ENCODE assay signal across 15 cellular contexts in genomic region chr10:24239289-24239688, GRCh38. TPM values are rescaled to one million over a fixed set of nuclear protein-coding genes. Genes with fewer than 3 reads are reported as not detected.
A peak's percentile ranks its signal among the peaks of the same experiment; 100 is the strongest.
DNase-seq lines count a peak whose midpoint lies in the region; ATAC-seq and TF ChIP-seq lines count a peak whose summit lies in the region.
"Had no signal": no experiment of that assay in that cellular context is flagged by ENCODE, and none has a peak within 500 bp of the region (broad histone marks: within the 10 kb centered on the region; RNA-seq: fewer than 3 reads in every experiment).

No MANE protein-coding gene starts in this region.

- H3K36me3 ChIP-seq in hepatocyte (replicated peaks; ENCODE audit: insufficient read depth, low read depth) (no peaks in the 10 kb centered on the region), prostate gland (no peaks in the 10 kb centered on the region)
- H3K36me3 ChIP-seq: gastroesophageal sphincter had no signal

- peaks cover 43% of the 10 kb centered on the region for H3K4me1 ChIP-seq in hepatocyte (ENCODE audit: insufficient read depth)
- peaks cover 8% of the 10 kb centered on the region for H3K4me1 ChIP-seq in prostate gland (replicated peaks)

- peak overlapping the region; percentile 73 for H3K4me2 ChIP-seq in hepatocyte

- H3K27ac ChIP-seq in hepatocyte = peak overlapping the region; percentile 87
- H3K27ac ChIP-seq in prostate gland = peak overlapping the region; percentile 66 to 76
- H3K27ac ChIP-seq: dorsolateral prefrontal cortex had no signal

- peak overlapping the region; percentile 50; the same call in 1 of the 2 replicates for H3K27ac Mint-ChIP-seq in WTC11

- ATAC-seq in WTC11 (no peak), HG02642 (IDR thresholded peaks at IDR 0.05; ENCODE audit: poor library complexity, unreplicated experiment) (no peak)
- ATAC-seq: gastroesophageal sphincter had no signal

- H3K4me1 Mint-ChIP-seq in WTC11 = peaks cover 57% of the 10 kb centered on the region

- H2AFZ ChIP-seq in hepatocyte = no peak overlapping the region

- H3K9me2 ChIP-seq in hepatocyte (replicated peaks; ENCODE audit: insufficient read depth) = no peaks in the 10 kb centered on the region

- no peaks in the 10 kb centered on the region for H4K20me1 ChIP-seq in hepatocyte (ENCODE audit: insufficient read depth, poor library complexity, severe bottlenecking)

- CTCF ChIA-PET in WTC11 (lab: Charles Lee) = interaction anchor here (0.6 to 1.4 kb wide), 3 partner anchors 9 to 165 kb away, joined by 3 to 5 read pairs (median 4); no protein-coding TSS in a partner anchor

- DNase-seq in COLO829 (ENCODE audit: low spot score) (peak; percentile 77), WTC11 (ENCODE audit: low spot score) (no peak), hepatocyte (ENCODE audit: low spot score) (no peak), prostate gland (ENCODE audit: low spot score) (no peak), COR-L47 (lab: John Stamatoyannopoulos, UW) (no peak), T-helper 2 cell (no peak), NK-92 (lab: John Stamatoyannopoulos, UW; ENCODE audit: unreplicated experiment) (no peak)
- DNase-seq: activated CD4-positive, alpha-beta T cell treated with anti-CD3 and anti-CD28 coated beads, Interleukin-2, amount 50 U/mL, for 4 hours; dorsolateral prefrontal cortex; GOT3; NCI-H1930; NCI-H82; stimulated activated naive CD4-positive, alpha-beta T cell treated with Interleukin-2 at 50 U/mL for 16 hours had no signal

- POLR2A ChIA-PET in WTC11 (lab: Charles Lee) = interaction anchor here (0.6 to 0.7 kb wide), 2 partner anchors 30 to 129 kb away, joined by 3 read pairs; partner anchors contain the start of gene KIAA1217

- no peak for TF ChIP-seq POLR2A in prostate gland (IDR thresholded peaks at IDR 0.05)

- H3K4me3 ChIP-seq in hepatocyte (peak overlapping the region; percentile 22), prostate gland (peak overlapping the region; percentile 16 to 34)

- TF ChIP-seq CTCF in WTC11 (IDR thresholded peaks at IDR 0.05) (no peak), hepatocyte (IDR thresholded peaks at IDR 0.05; ENCODE audit: poor library complexity) (no peak), prostate gland (IDR thresholded peaks at IDR 0.05) (no peak)

- peak overlapping the region; percentile 52 for H3K4me3 Mint-ChIP-seq in WTC11

- 31% methylated on average over 8 of the region's 8 CpGs for WGBS in hepatocyte (ENCODE audit: low lambda C conversion rate, missing lambda C conversion rate)
- 33% methylated on average over 8 of the region's 8 CpGs for WGBS in prostate gland

- intact Hi-C loops in prostate gland (cut with DNase I) = no loop called here

- no peaks in the 10 kb centered on the region for H3K36me3 Mint-ChIP-seq in WTC11

- H3K27me3 Mint-ChIP-seq in WTC11 (ENCODE audit: low read depth) = no peaks in the 10 kb centered on the region

- H3K9me3 ChIP-seq in hepatocyte (ENCODE audit: low read depth) (no peaks in the 10 kb centered on the region), prostate gland (no peaks in the 10 kb centered on the region)
- H3K9me3 ChIP-seq: gastroesophageal sphincter had no signal

- no peaks in the 10 kb centered on the region for H3K9me3 Mint-ChIP-seq in WTC11

- H3K79me2 ChIP-seq in hepatocyte = peaks cover 60% of the 10 kb centered on the region

- H3K27me3 ChIP-seq in hepatocyte = no peaks in the 10 kb centered on the region
- H3K27me3 ChIP-seq in prostate gland (replicated peaks; ENCODE audit: insufficient read depth) = no peaks in the 10 kb centered on the region
- H3K27me3 ChIP-seq: gastroesophageal sphincter had no signal

TF ChIP-seq in WTC11, 78 proteins besides CTCF, POLR2A, EP300 and RAD21 (continues in another document):
- TF ChIP-seq NR3C1 (CRISPR knock-in tag; conservative IDR thresholded peaks at IDR 0.05; ENCODE audit: low read depth) (no peak), NFATC4 (CRISPR knock-in tag; IDR thresholded peaks at IDR 0.05) (no peak), ZNF317 (CRISPR knock-in tag; IDR thresholded peaks at IDR 0.05; ENCODE audit: borderline replicate concordance, low read depth) (no peak), GTF2I (CRISPR knock-in tag; conservative IDR thresholded peaks at IDR 0.05) (no peak), MXD4 (CRISPR knock-in tag; IDR thresholded peaks at IDR 0.05; ENCODE audit: borderline replicate concordance) (no peak), IRF2 (CRISPR knock-in tag; IDR thresholded peaks at IDR 0.05; ENCODE audit: borderline replicate concordance, low read depth) (no peak), GABPB1 (CRISPR knock-in tag; IDR thresholded peaks at IDR 0.05) (no peak), ZNF396 (CRISPR knock-in tag; IDR thresholded peaks at IDR 0.05; ENCODE audit: borderline replicate concordance) (no peak)
- TF ChIP-seq, protein P1, sequence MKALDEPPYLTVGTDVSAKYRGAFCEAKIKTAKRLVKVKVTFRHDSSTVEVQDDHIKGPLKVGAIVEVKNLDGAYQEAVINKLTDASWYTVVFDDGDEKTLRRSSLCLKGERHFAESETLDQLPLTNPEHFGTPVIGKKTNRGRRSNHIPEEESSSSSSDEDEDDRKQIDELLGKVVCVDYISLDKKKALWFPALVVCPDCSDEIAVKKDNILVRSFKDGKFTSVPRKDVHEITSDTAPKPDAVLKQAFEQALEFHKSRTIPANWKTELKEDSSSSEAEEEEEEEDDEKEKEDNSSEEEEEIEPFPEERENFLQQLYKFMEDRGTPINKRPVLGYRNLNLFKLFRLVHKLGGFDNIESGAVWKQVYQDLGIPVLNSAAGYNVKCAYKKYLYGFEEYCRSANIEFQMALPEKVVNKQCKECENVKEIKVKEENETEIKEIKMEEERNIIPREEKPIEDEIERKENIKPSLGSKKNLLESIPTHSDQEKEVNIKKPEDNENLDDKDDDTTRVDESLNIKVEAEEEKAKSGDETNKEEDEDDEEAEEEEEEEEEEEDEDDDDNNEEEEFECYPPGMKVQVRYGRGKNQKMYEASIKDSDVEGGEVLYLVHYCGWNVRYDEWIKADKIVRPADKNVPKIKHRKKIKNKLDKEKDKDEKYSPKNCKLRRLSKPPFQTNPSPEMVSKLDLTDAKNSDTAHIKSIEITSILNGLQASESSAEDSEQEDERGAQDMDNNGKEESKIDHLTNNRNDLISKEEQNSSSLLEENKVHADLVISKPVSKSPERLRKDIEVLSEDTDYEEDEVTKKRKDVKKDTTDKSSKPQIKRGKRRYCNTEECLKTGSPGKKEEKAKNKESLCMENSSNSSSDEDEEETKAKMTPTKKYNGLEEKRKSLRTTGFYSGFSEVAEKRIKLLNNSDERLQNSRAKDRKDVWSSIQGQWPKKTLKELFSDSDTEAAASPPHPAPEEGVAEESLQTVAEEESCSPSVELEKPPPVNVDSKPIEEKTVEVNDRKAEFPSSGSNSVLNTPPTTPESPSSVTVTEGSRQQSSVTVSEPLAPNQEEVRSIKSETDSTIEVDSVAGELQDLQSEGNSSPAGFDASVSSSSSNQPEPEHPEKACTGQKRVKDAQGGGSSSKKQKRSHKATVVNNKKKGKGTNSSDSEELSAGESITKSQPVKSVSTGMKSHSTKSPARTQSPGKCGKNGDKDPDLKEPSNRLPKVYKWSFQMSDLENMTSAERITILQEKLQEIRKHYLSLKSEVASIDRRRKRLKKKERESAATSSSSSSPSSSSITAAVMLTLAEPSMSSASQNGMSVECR (CRISPR knock-in tag; IDR thresholded peaks at IDR 0.05; ENCODE audit: borderline replicate concordance) = no peak
- TF ChIP-seq, protein P2, sequence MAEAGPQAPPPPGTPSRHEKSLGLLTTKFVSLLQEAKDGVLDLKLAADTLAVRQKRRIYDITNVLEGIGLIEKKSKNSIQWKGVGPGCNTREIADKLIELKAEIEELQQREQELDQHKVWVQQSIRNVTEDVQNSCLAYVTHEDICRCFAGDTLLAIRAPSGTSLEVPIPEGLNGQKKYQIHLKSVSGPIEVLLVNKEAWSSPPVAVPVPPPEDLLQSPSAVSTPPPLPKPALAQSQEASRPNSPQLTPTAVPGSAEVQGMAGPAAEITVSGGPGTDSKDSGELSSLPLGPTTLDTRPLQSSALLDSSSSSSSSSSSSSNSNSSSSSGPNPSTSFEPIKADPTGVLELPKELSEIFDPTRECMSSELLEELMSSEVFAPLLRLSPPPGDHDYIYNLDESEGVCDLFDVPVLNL (CRISPR knock-in tag; IDR thresholded peaks at IDR 0.05; ENCODE audit: borderline replicate concordance, low read depth) = no peak
- TF ChIP-seq, protein P3, sequence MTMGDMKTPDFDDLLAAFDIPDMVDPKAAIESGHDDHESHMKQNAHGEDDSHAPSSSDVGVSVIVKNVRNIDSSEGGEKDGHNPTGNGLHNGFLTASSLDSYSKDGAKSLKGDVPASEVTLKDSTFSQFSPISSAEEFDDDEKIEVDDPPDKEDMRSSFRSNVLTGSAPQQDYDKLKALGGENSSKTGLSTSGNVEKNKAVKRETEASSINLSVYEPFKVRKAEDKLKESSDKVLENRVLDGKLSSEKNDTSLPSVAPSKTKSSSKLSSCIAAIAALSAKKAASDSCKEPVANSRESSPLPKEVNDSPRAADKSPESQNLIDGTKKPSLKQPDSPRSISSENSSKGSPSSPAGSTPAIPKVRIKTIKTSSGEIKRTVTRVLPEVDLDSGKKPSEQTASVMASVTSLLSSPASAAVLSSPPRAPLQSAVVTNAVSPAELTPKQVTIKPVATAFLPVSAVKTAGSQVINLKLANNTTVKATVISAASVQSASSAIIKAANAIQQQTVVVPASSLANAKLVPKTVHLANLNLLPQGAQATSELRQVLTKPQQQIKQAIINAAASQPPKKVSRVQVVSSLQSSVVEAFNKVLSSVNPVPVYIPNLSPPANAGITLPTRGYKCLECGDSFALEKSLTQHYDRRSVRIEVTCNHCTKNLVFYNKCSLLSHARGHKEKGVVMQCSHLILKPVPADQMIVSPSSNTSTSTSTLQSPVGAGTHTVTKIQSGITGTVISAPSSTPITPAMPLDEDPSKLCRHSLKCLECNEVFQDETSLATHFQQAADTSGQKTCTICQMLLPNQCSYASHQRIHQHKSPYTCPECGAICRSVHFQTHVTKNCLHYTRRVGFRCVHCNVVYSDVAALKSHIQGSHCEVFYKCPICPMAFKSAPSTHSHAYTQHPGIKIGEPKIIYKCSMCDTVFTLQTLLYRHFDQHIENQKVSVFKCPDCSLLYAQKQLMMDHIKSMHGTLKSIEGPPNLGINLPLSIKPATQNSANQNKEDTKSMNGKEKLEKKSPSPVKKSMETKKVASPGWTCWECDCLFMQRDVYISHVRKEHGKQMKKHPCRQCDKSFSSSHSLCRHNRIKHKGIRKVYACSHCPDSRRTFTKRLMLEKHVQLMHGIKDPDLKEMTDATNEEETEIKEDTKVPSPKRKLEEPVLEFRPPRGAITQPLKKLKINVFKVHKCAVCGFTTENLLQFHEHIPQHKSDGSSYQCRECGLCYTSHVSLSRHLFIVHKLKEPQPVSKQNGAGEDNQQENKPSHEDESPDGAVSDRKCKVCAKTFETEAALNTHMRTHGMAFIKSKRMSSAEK (CRISPR knock-in tag; IDR thresholded peaks at IDR 0.05; ENCODE audit: borderline replicate concordance) = no peak

RNA-seq across cellular contexts. Expression of gene KIAA1217, which starts 30.4 kb away (rescaled TPM):
- total RNA-seq in WTC11 (2021) = 19.7 to 23.4 TPM (median 20.6 TPM) in 3 replicates
- 20.1 and 33.2 TPM in 2 replicates for total RNA-seq in hepatocyte
- 31.6 and 36.7 TPM in 2 replicates for polyA plus RNA-seq in hepatocyte
- total RNA-seq in prostate gland = 100 to 1,000 TPM in 1 of 2 donors, 10 to 100 TPM in 1; 92.5 to 188 TPM
